26 cellular contexts compared by ENCODE assay signal in genomic region chr17:57305329-57305728, GRCh38. TPM values are rescaled to one million over a fixed set of nuclear protein-coding genes. Genes with fewer than 3 reads are reported as not detected.
DNase-seq lines count a peak whose midpoint lies in the region; ATAC-seq, FAIRE-seq and TF ChIP-seq lines count a peak whose summit lies in the region.
"Had no signal": no experiment of that assay in that cellular context is flagged by ENCODE, and none has a peak within 500 bp of the region (broad histone marks: within the 10 kb centered on the region; RNA-seq: fewer than 3 reads in every experiment).

No MANE protein-coding gene starts in this region.

- TF ChIP-seq CTCF in HepG2 (CRISPR knock-in tag; IDR thresholded peaks at IDR 0.05) (no peak), right lobe of liver (IDR thresholded peaks at IDR 0.05) (no peak), nephron progenitor cell (IDR thresholded peaks at IDR 0.05) (no peak), type B pancreatic cell (conservative IDR thresholded peaks at IDR 0.05) (no peak), uterus (IDR thresholded peaks at IDR 0.05) (no peak)

- H3K27me3 Mint-ChIP-seq in nephron progenitor cell (ENCODE audit: low read depth, poor library complexity) = peaks cover 4% of the 10 kb centered on the region
- no peaks in the 10 kb centered on the region for H3K27me3 Mint-ChIP-seq in type B pancreatic cell
- H3K27me3 Mint-ChIP-seq: CD4-positive, alpha-beta memory T cell had no signal

- FAIRE-seq in HepG2 (lab: Jason Lieb, UNC) = no peak
- FAIRE-seq: GM12878 had no signal

- TF ChIP-seq POLR2A in HepG2 (IDR thresholded peaks at IDR 0.05; ENCODE audit: insufficient read depth in 1 of 2, low read depth in 2 of 2, low read length in 2 of 2) (no peak), right lobe of liver (IDR thresholded peaks at IDR 0.05) (no peak), uterus (IDR thresholded peaks at IDR 0.05) (no peak)

- no peak for TF ChIP-seq EP300 in HepG2 (IDR thresholded peaks at IDR 0.05; ENCODE audit: low read depth in 2 of 2, low read length in 2 of 2)
- TF ChIP-seq EP300 in HepG2 (CRISPR knock-in tag; IDR thresholded peaks at IDR 0.05; ENCODE audit: borderline replicate concordance) = no peak

- peaks cover 37% of the 10 kb centered on the region for H3K79me2 ChIP-seq in HepG2 (ENCODE audit: insufficient read depth, low read length)

- in situ Hi-C loops in HepG2 (cut with HindIII; ENCODE audit: extremely low pct_ligation_motif_present, low pct_unique_long_range_greater_than_20kb) = no loop called here

- no peak for TF ChIP-seq RAD21 in HepG2 (CRISPR knock-in tag; IDR thresholded peaks at IDR 0.05)

- no peak overlapping the region for H2AFZ ChIP-seq in HepG2 (ENCODE audit: low read length)

- H3K27me3 ChIP-seq in HepG2 (ENCODE audit: control insufficient read depth in 1 of 2, insufficient read depth in 2 of 2, low read length in 2 of 2) (no peaks in the 10 kb centered on the region), right lobe of liver (no peaks in the 10 kb centered on the region), HUES64 (ENCODE audit: insufficient read depth, low read length) (no peaks in the 10 kb centered on the region), uterus (no peaks in the 10 kb centered on the region)
- H3K27me3 ChIP-seq: SJSA1 had no signal

- H3K27ac ChIP-seq in HepG2 (ENCODE audit: extremely low read length, insufficient read depth, low read length) (no peak overlapping the region), right lobe of liver (no peak overlapping the region), HUES64 (ENCODE audit: low read depth, low read length) (peak overlapping the region; percentile 28; the same call in 1 of the 2 replicates), uterus (no peak overlapping the region)
- H3K27ac ChIP-seq: SJSA1 had no signal

- no TSS peak for BruUV-seq in HepG2 (replicated peaks; lab: Mats Ljungman, UMichigan)

- 94% methylated on average over 8 of the region's 8 CpGs for WGBS in HepG2 (ENCODE audit: low lambda C conversion rate)
- 94% methylated on average over 8 of the region's 8 CpGs for WGBS in right lobe of liver (ENCODE audit: insufficient coverage, low coverage, low lambda C conversion rate, missing lambda C conversion rate)
- WGBS in HUES64 = 94% methylated on average over 8 of the region's 8 CpGs

- H3K36me3 ChIP-seq in HepG2 (replicated peaks in 1 of 2; ENCODE audit: control insufficient read depth in 1 of 2, insufficient read depth in 2 of 2, low read length in 2 of 2) = peaks cover 21 to 56% of the 10 kb centered on the region in 2 experiments
- H3K36me3 ChIP-seq in right lobe of liver = no peaks in the 10 kb centered on the region
- H3K36me3 ChIP-seq in HUES64 (ENCODE audit: insufficient read depth, low read length) = peaks cover 13% of the 10 kb centered on the region
- H3K36me3 ChIP-seq in uterus = no peaks in the 10 kb centered on the region

- no peak overlapping the region for H3K4me3 ChIP-seq in HepG2 (replicated peaks in 1 of 3; ENCODE audit: insufficient read depth in 1 of 3, low read depth in 2 of 3, low read length in 3 of 3)
- H3K4me3 ChIP-seq in right lobe of liver = no peak overlapping the region
- H3K4me3 ChIP-seq in HUES64 (ENCODE audit: low read length) = no peak overlapping the region
- H3K4me3 ChIP-seq in uterus = no peak overlapping the region
- H3K4me3 ChIP-seq: GM12878, SJSA1 had no signal

- no peaks in the 10 kb centered on the region for H3K9me3 ChIP-seq in HepG2 (ENCODE audit: low read length)
- H3K9me3 ChIP-seq in right lobe of liver = no peaks in the 10 kb centered on the region
- no peaks in the 10 kb centered on the region for H3K9me3 ChIP-seq in HUES64 (ENCODE audit: insufficient read depth, low read depth, low read length)
- H3K9me3 ChIP-seq in uterus = no peaks in the 10 kb centered on the region
- H3K9me3 ChIP-seq: SJSA1 had no signal

- DNase-seq in HepG2 (ENCODE audit: low spot score) (no peak), right lobe of liver (no peak), nephron progenitor cell (no peak), type B pancreatic cell (ENCODE audit: extremely low spot score, unreplicated experiment) (no peak), pons (ENCODE audit: low spot score) (no peak), uterus (no peak)
- DNase-seq in stimulated activated CD4-positive, alpha-beta T cell treated with anti-CD3 and anti-CD28 coated beads, Interleukin-4, amount 100 ng/mL, for 24 hours = no peak
- DNase-seq: 8988T; ACHN; CD4-positive, alpha-beta memory T cell; COR-L47; GDM1; GOT3; KBM-7; MM.1S; NCI-H1417; NCI-H1694; NCI-H2029 treated with DMSO at 0.1 percent for 48 hours; NCI-H2227 treated with DMSO at 0.1 percent for 48 hours; NCI-H526 treated with DMSO at 0.1 percent for 48 hours; Right ventricle myocardium superior; RPMI8226 had no signal

- H3K36me3 Mint-ChIP-seq in nephron progenitor cell (ENCODE audit: low read depth) (peaks cover 83% of the 10 kb centered on the region), type B pancreatic cell (peaks cover 49% of the 10 kb centered on the region)

- H3K4me1 ChIP-seq in HepG2 (ENCODE audit: insufficient read depth, low read length) (no peaks in the 10 kb centered on the region), right lobe of liver (no peaks in the 10 kb centered on the region), HUES64 (ENCODE audit: insufficient read depth, low read length) (peaks cover 15% of the 10 kb centered on the region; the same call in 1 of the 2 replicates), uterus (no peaks in the 10 kb centered on the region)
- H3K4me1 ChIP-seq: SJSA1 had no signal

- intact Hi-C loops in HepG2 (cut with micrococcal nuclease; ENCODE audit: unreplicated experiment) = no loop called here
- intact Hi-C loops in right lobe of liver (cut with DNase I) = no loop called here
- intact Hi-C loops in uterus (cut with DNase I; ENCODE audit: low total_unique reads) = no loop called here

- CTCF ChIA-PET in HepG2 (lab: Yijun Ruan, JAX; ENCODE audit: low intra/inter-chr PET ratio, low total read pairs) = no interaction called here

- H3K9ac ChIP-seq in HepG2 (ENCODE audit: insufficient read depth, low read depth, low read length) = no peak overlapping the region
- H3K9ac ChIP-seq in HUES64 (ENCODE audit: low read depth, low read length) = no peak overlapping the region; the same call in 1 of the 2 replicates

- H3K9me3 Mint-ChIP-seq in nephron progenitor cell (peaks cover 7% of the 10 kb centered on the region), type B pancreatic cell (no peaks in the 10 kb centered on the region)
- H3K9me3 Mint-ChIP-seq: CD4-positive, alpha-beta memory T cell had no signal

- H3K27ac Mint-ChIP-seq in nephron progenitor cell (peak overlapping the region; percentile 78), type B pancreatic cell (no peak overlapping the region)

- H3K4me2 ChIP-seq in HepG2 (ENCODE audit: low read depth, low read length) = no peak overlapping the region

- ATAC-seq in HepG2 = no peak
- ATAC-seq in right lobe of liver = no peak
- ATAC-seq: GM12878, HCT116 had no signal

- no peak overlapping the region for H3K4me3 Mint-ChIP-seq in nephron progenitor cell
- H3K4me3 Mint-ChIP-seq in type B pancreatic cell = no peak overlapping the region
- H3K4me3 Mint-ChIP-seq: CD4-positive, alpha-beta memory T cell had no signal

- POLR2A ChIA-PET in HepG2 (lab: Yijun Ruan, JAX) = no interaction called here

- peaks cover 4% of the 10 kb centered on the region; the same call in 1 of the 2 replicates for H4K20me1 ChIP-seq in HepG2 (ENCODE audit: insufficient read depth, low read length)

- H3K4me1 Mint-ChIP-seq in nephron progenitor cell (peaks cover 67% of the 10 kb centered on the region), type B pancreatic cell (ENCODE audit: unreplicated experiment) (peaks cover 27% of the 10 kb centered on the region)

TF ChIP-seq in HepG2, 621 proteins besides CTCF, POLR2A, EP300 and RAD21 (continues in another document):
- TF ChIP-seq IRF2 (CRISPR knock-in tag; IDR thresholded peaks at IDR 0.05) (no peak), MTF2 (CRISPR knock-in tag; IDR thresholded peaks at IDR 0.05; ENCODE audit: borderline replicate concordance) (no peak), SMYD3 (CRISPR knock-in tag; IDR thresholded peaks at IDR 0.05) (no peak), ZNF629 (CRISPR knock-in tag; conservative IDR thresholded peaks at IDR 0.05) (peak; percentile 45; the same call in 1 of the 2 replicates)

RNA-seq across cellular contexts. Expression of gene MSI2, which starts 49.0 kb away (rescaled TPM):
- total RNA-seq in HepG2 (2016; rRNA removed; fragmentation: Illumina TruSeq; extraction: Trizol) (68.1 and 78.4 TPM in 2 replicates), right lobe of liver (10 to 100 TPM; 12.0 to 22.6 (median 19.4) TPM), type B pancreatic cell (ENCODE audit: low replicate concordance) (65.0 and 158 TPM in 2 replicates), uterus (10 to 100 TPM; 13.2 to 60.8 (median 44.5) TPM)
- 20.7 and 27.5 TPM in 2 replicates for total RNA-seq in HepG2 (2016; cell fraction: cytosol; rRNA removed; fragmentation: Illumina TruSeq; extraction: Trizol; ENCODE audit: low read depth)
- 63.6 and 75.1 TPM in 2 replicates for total RNA-seq in HepG2 (2016; cell fraction: insoluble cytoplasmic fraction; rRNA removed; fragmentation: Illumina TruSeq; extraction: Trizol)
- total RNA-seq in HepG2 (2016; cell fraction: membrane; rRNA removed; fragmentation: Illumina TruSeq; extraction: Trizol) = 46.0 and 48.0 TPM in 2 replicates
- 99.8 and 106 TPM in 2 replicates for total RNA-seq in HepG2 (2016; cell fraction: nucleus; rRNA removed; fragmentation: Illumina TruSeq; extraction: Trizol)
- 71.5 and 77.5 TPM in 2 replicates for polyA plus RNA-seq in HepG2 (2011; rRNA removed)
- polyA plus RNA-seq in HepG2 (2011; cell fraction: cytosol; rRNA removed) = 46.4 and 63.8 TPM in 2 replicates
- polyA plus RNA-seq in HepG2 (2011; cell fraction: nucleus; rRNA removed) = 160 and 214 TPM in 2 replicates
- 58.9 and 61.5 TPM in 2 replicates for polyA plus RNA-seq in HepG2 (2012)
- polyA plus RNA-seq in HepG2 (2016; cell fraction: cytosol; fragmentation: Illumina TruSeq; extraction: Trizol; ENCODE audit: low read depth) = 44.4 and 51.3 TPM in 2 replicates
- polyA plus RNA-seq in HepG2 (2016; cell fraction: insoluble cytoplasmic fraction; fragmentation: Illumina TruSeq; extraction: Trizol; ENCODE audit: low read depth) = 65.9 and 71.3 TPM in 2 replicates
- polyA plus RNA-seq in HepG2 (2016; cell fraction: membrane; fragmentation: Illumina TruSeq; extraction: Trizol; ENCODE audit: low read depth) = 51.0 and 55.4 TPM in 2 replicates
- polyA plus RNA-seq in HepG2 (2016; cell fraction: nucleus; fragmentation: Illumina TruSeq; extraction: Trizol; ENCODE audit: insufficient read depth, low read depth) = 80.0 and 84.1 TPM in 2 replicates
- 123 and 154 TPM in 2 replicates for polyA minus RNA-seq in HepG2 (2011; rRNA and poly(A)+ RNA removed; ENCODE audit: low replicate concordance)
- polyA minus RNA-seq in HepG2 (2011; cell fraction: cytosol; rRNA and poly(A)+ RNA removed) = 38.9 and 41.5 TPM in 2 replicates
- polyA minus RNA-seq in HepG2 (2011; cell fraction: nucleus; rRNA and poly(A)+ RNA removed) = 157 and 171 TPM in 2 replicates
- polyA plus RNA-seq in HUES64 (2013, experiment 1 of 2) = 30.7 TPM
- 36.8 TPM for polyA plus RNA-seq in HUES64 (2013, experiment 2 of 2)
